20 cellular contexts compared by ENCODE assay signal in genomic region chr18:68017385-68017784, GRCh38.
"Had no signal": no experiment of that assay in that cellular context is flagged by ENCODE, and none has a peak within 500 bp of the region (broad histone marks: within the 10 kb centered on the region; RNA-seq: fewer than 3 reads in every experiment).

No MANE protein-coding gene starts in this region.

- H3K27me3 ChIP-seq: body of pancreas, foreskin keratinocyte, left lung, ovary, upper lobe of right lung had no signal

- H3K27ac ChIP-seq: body of pancreas, foreskin keratinocyte, left lung, ovary, prostate gland, thoracic aorta, upper lobe of right lung had no signal

- H3K4me1 ChIP-seq: body of pancreas, foreskin keratinocyte, left lung, prostate gland, upper lobe of right lung had no signal

- H3K36me3 ChIP-seq: left lung, ovary, prostate gland, thoracic aorta, upper lobe of right lung had no signal

- H3K4me3 ChIP-seq: body of pancreas, left lung, lung, ovary, prostate gland, thoracic aorta, upper lobe of right lung had no signal

- H3K9me3 ChIP-seq: body of pancreas, left lung, ovary, prostate gland, thoracic aorta, upper lobe of right lung had no signal

- DNase-seq: activated CD4-positive, alpha-beta memory T cell treated with anti-CD3 and anti-CD28 coated beads for 36 hours; activated CD4-positive, alpha-beta T cell treated with anti-CD3 and anti-CD28 coated beads for 48 hours; activated gamma-delta T cell; activated naive CD4-positive, alpha-beta T cell treated with anti-CD3 and anti-CD28 coated beads, Interleukin-2, amount 50 U/mL, for 16 hours; activated naive CD8-positive, alpha-beta T cell treated with anti-CD3 and anti-CD28 coated beads, Interleukin-2, amount 50 U/mL, for 24 hours; body of pancreas; effector CD4-positive, alpha-beta T cell; erythroblast; foreskin keratinocyte; midbrain; natural killer cell; ovary; stimulated activated CD4-positive, alpha-beta T cell treated with anti-CD3 and anti-CD28 coated beads, Interleukin-4, amount 100 ng/mL, for 1 hour; stimulated activated naive CD4-positive, alpha-beta T cell; T-helper 17 cell; upper lobe of right lung had no signal

- ATAC-seq: activated naive CD8-positive, alpha-beta T cell treated with anti-CD3 and anti-CD28 coated beads, Interleukin-2, amount 50 U/mL, for 24 hours; body of pancreas; foreskin keratinocyte; left lung; natural killer cell; T-helper 17 cell; upper lobe of right lung had no signal
